19 cellular contexts compared by ENCODE assay signal in the genomic region with DNA sequence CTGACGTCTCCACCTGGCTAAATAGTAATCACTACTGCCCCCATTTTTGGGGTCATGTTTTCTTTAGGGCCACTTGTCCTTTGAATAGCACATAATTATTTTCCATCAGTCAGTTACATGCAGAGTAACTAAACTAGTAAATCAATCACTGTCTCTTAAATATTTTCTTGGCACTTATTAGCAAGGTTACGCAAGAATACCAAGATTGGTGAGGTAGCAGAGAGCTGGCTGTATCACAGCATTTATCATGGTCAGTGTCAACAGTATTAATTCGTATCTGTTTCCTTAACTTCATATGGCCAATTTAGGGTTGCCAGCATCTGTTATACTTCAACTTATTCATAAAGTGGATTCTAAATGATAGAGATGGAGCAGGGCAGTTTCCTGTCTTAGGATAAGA.
A peak's percentile ranks its signal among the peaks of the same experiment; 100 is the strongest.
DNase-seq lines count a peak whose midpoint lies in the region; ATAC-seq and TF ChIP-seq lines count a peak whose summit lies in the region.
"Had no signal": no experiment of that assay in that cellular context is flagged by ENCODE, and none has a peak within 500 bp of the region (broad histone marks: within the 10 kb centered on the region; RNA-seq: fewer than 3 reads in every experiment).

No MANE protein-coding gene starts in this region.

- POLR2A ChIA-PET in HEK293T (lab: Yijun Ruan, JAX) (no interaction called here), GM10248 (lab: Yijun Ruan, JAX) (no interaction called here)

- TF ChIP-seq CTCF in epithelial cell of esophagus (IDR thresholded peaks at IDR 0.05; ENCODE audit: insufficient read depth, low read depth, low read length, missing control alignments), result no peak
- TF ChIP-seq CTCF in GM10248 (IDR thresholded peaks at IDR 0.05; ENCODE audit: control extremely low read depth, extremely low read depth, low read depth, missing control alignments), result no peak

- no peak overlapping the region for H3K4me3 ChIP-seq in epithelial cell of esophagus (ENCODE audit: low read length)
- H3K4me3 ChIP-seq: SK-N-MC had no signal

- DNase-seq in A172 (ENCODE audit: low spot score) (peak; percentile 3), HEK293T (ENCODE audit: extremely low spot score) (no peak), NCI-H226 (peak; percentile 70), epithelial cell of esophagus (ENCODE audit: low read depth) (peak; percentile 6), NCI-H69 (lab: John Stamatoyannopoulos, UW) (no peak), GM10248 (ENCODE audit: extremely low spot score) (no peak)
- DNase-seq: Caco-2; CD8-positive, alpha-beta T cell; DMS79 treated with DMSO at 0.1 percent for 48 hours; GF-D8; KBM-7; MM.1S; NCI-H1694 treated with DMSO at 0.1 percent for 48 hours; NCI-H526; SHP77 treated with DMSO at 0.1 percent for 48 hours had no signal

- CTCF ChIA-PET in HEK293T (lab: Yijun Ruan, JAX), result no interaction called here
- CTCF ChIA-PET in GM10248 (lab: Yijun Ruan, JAX), result no interaction called here

- no peak for ATAC-seq in HG03521 (IDR thresholded peaks at IDR 0.05; ENCODE audit: unreplicated experiment)
- ATAC-seq in GM21423 (IDR thresholded peaks at IDR 0.05; ENCODE audit: unreplicated experiment), result no peak
- ATAC-seq: CD8-positive, alpha-beta T cell; Panc1 had no signal

TF ChIP-seq in HEK293T, 16 proteins besides CTCF, POLR2A, EP300 and RAD21:
- no peak for TF ChIP-seq L3MBTL2 (conservative IDR thresholded peaks at IDR 0.05)
- TF ChIP-seq PKNOX1 (IDR thresholded peaks at IDR 0.05), result peak; percentile 35; the same call in 1 of the 2 replicates

Comparison
In these comparisons a context has a peak if more than half of its experiments do, and no peak if none do; other contexts are left out.
1. DNase-seq: peak in A172 (single experiment), NCI-H226 (single experiment) and epithelial cell of esophagus (single experiment); none in HEK293T (single experiment), NCI-H69 (single experiment) and GM10248 (single experiment).